Comparison of ENCODE assay signal across 11 cellular contexts in the genomic region with DNA sequence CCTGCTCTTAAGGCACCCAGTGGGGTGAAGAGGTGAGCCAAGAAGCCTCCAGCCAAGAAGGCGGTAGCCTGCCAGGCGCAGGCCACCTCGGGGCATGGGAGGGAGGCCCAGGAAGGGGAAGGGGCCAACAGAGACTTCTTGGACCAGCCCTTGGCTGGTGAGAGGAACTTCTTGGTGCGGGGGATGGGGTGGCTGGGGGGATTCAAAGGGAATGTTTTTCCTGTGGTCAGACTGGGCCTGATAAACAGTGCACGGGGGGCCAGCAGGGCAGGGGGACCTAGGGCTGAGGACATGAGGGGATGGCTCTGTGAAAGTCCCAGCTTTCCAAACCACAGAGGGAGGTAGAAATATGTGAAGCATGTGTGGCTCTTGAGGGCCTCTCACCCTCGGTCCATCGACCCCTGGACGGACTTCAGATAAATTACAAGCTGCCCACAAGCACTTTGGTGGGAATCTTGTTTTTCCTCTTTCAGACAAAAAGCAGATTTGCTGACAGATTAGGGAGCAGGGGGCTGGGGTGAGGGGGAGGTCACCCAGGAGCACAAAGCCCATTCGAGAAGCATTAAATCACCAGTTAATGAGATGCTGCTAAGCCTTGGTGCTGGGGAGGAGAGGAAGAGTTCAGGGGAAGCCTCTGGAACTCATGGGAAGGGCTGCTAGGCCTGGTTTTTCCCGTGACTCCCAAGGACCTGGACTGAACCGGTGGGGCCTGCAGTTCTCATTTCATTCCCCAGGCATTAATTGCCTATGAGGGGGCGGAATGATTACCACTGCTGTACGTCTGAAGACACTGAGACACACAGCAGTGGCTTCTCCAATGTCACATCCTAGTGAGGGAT. TPM values are rescaled to one million over a fixed set of nuclear protein-coding genes. Genes with fewer than 3 reads are reported as not detected.
DNase-seq lines count a peak whose midpoint lies in the region; ATAC-seq and TF ChIP-seq lines count a peak whose summit lies in the region.
"Had no signal": no experiment of that assay in that cellular context is flagged by ENCODE, and none has a peak within 500 bp of the region (broad histone marks: within the 10 kb centered on the region; RNA-seq: fewer than 3 reads in every experiment).

No MANE protein-coding gene starts in this region.

- no peak overlapping the region for H2AFZ ChIP-seq in Karpas-422 (ENCODE audit: low read length)

- no peak overlapping the region for H3K4me2 ChIP-seq in Karpas-422 (ENCODE audit: low read depth, low read length, poor library complexity, severe bottlenecking)

- H3K4me3 ChIP-seq in fibroblast of villous mesenchyme (ENCODE audit: low read depth, low read length) (no peak overlapping the region), skeletal muscle tissue (ENCODE audit: low read length in 3 of 3) (no peak overlapping the region), Karpas-422 (ENCODE audit: low read length) (no peak overlapping the region)

- ATAC-seq in GM18861 (IDR thresholded peaks at IDR 0.05; ENCODE audit: unreplicated experiment) (no peak), HG02798 (IDR thresholded peaks at IDR 0.05; ENCODE audit: poor library complexity, unreplicated experiment) (no peak)

- H3K27ac ChIP-seq in skeletal muscle tissue (ENCODE audit: low read depth, low read length) (peak overlapping the region; percentile 51), Karpas-422 (ENCODE audit: low read length) (no peak overlapping the region)

- DNase-seq in NCI-H2029 treated with DMSO at 0.1 percent for 48 hours (lab: John Stamatoyannopoulos, UW) (peak; percentile 39), NCI-H2029 (lab: John Stamatoyannopoulos, UW) (no peak), RPMI8226 (peak; percentile 31), fibroblast of villous mesenchyme (ENCODE audit: low read depth) (peak; percentile 100), Karpas-422 (no peak)
- DNase-seq: activated CD4-positive, alpha-beta T cell treated with anti-CD3 and anti-CD28 coated beads, Interleukin-2, amount 50 U/mL, for 1 hour; foreskin melanocyte had no signal

- no peaks in the 10 kb centered on the region for H3K79me2 ChIP-seq in Karpas-422 (ENCODE audit: low read length)

- H3K27me3 ChIP-seq in skeletal muscle tissue (ENCODE audit: control insufficient read depth in 3 of 3, insufficient read depth in 3 of 3, low read length in 3 of 3): peaks cover 0 to 18% (median 15%) of the 10 kb centered on the region in 3 donors
- no peaks in the 10 kb centered on the region for H3K27me3 ChIP-seq in Karpas-422 (ENCODE audit: low read length)

- H3K36me3 ChIP-seq in skeletal muscle tissue (ENCODE audit: control insufficient read depth in 3 of 3, insufficient read depth in 3 of 3, low read length in 3 of 3): no peaks in the 10 kb centered on the region
- H3K36me3 ChIP-seq in Karpas-422 (ENCODE audit: insufficient read depth, low read length): no peaks in the 10 kb centered on the region

- TF ChIP-seq CTCF in fibroblast of villous mesenchyme (IDR thresholded peaks at IDR 0.05; ENCODE audit: insufficient read depth, low read depth, low read length): no peak

- H3K9ac ChIP-seq in skeletal muscle tissue (ENCODE audit: low read depth in 1 of 3, low read length in 3 of 3) (no peak overlapping the region), Karpas-422 (ENCODE audit: low read length) (no peak overlapping the region)

- no peaks in the 10 kb centered on the region for H3K9me2 ChIP-seq in Karpas-422 (replicated peaks; ENCODE audit: insufficient read depth, low read length)

- H3K9me3 ChIP-seq in skeletal muscle tissue (ENCODE audit: control insufficient read depth in 3 of 3, low read length in 3 of 3): no peaks in the 10 kb centered on the region
- H3K9me3 ChIP-seq in Karpas-422 (ENCODE audit: low read length): no peaks in the 10 kb centered on the region

- H3K4me1 ChIP-seq in skeletal muscle tissue (ENCODE audit: control insufficient read depth in 3 of 3, insufficient read depth in 3 of 3, low read length in 3 of 3) (peaks cover 7 to 19% (median 8%) of the 10 kb centered on the region in 3 donors), Karpas-422 (ENCODE audit: low read length) (no peaks in the 10 kb centered on the region)

- H4K20me1 ChIP-seq in Karpas-422 (ENCODE audit: insufficient read depth, low read depth, low read length): no peaks in the 10 kb centered on the region

RNA-seq across cellular contexts. Expression of gene CRYGN, which starts 11.3 kb away (rescaled TPM):
- total RNA-seq in fibroblast of villous mesenchyme (under 0.01 TPM in 1 of 2 replicates, not detected in the other), skeletal muscle tissue (not detected)
- total RNA-seq in Karpas-422 (2014; rRNA removed; shearing (Covaris generic); ENCODE audit: low replicate concordance): not detected in 2 replicates
- total RNA-seq: LHCN-M2 had no signal

RNA-seq across cellular contexts. Expression of gene WDR86, which starts 18.8 kb away (rescaled TPM):
- total RNA-seq in fibroblast of villous mesenchyme: 0.32 and 1.3 TPM in 2 replicates
- 4.7 TPM for total RNA-seq in skeletal muscle tissue
- not detected in 2 replicates for total RNA-seq in Karpas-422 (2014; rRNA removed; shearing (Covaris generic); ENCODE audit: low replicate concordance)

Comparison
In these comparisons a context has a peak if more than half of its experiments do, and no peak if none do; other contexts are left out.
1. DNase-seq: peak in NCI-H2029 treated with DMSO at 0.1 percent for 48 hours (single experiment), RPMI8226 (single experiment) and fibroblast of villous mesenchyme (single experiment); none in NCI-H2029 (single experiment) and Karpas-422 (single experiment).